In genomic region chr9:95937131-95937530, GRCh38 we compare ENCODE assay signal across 14 cellular contexts.
DNase-seq lines count a peak whose midpoint lies in the region; ATAC-seq, FAIRE-seq and TF ChIP-seq lines count a peak whose summit lies in the region.
"Had no signal": no experiment of that assay in that cellular context is flagged by ENCODE, and none has a peak within 500 bp of the region (broad histone marks: within the 10 kb centered on the region; RNA-seq: fewer than 3 reads in every experiment).

No MANE protein-coding gene starts in this region.

- no peak for TF ChIP-seq EP300 in HepG2 (IDR thresholded peaks at IDR 0.05; ENCODE audit: low read depth in 2 of 2, low read length in 2 of 2)
- TF ChIP-seq EP300 in HepG2 (CRISPR knock-in tag; IDR thresholded peaks at IDR 0.05; ENCODE audit: borderline replicate concordance), result no peak
- no peak for TF ChIP-seq EP300 in GM12878 (IDR thresholded peaks at IDR 0.05; ENCODE audit: borderline replicate concordance in 1 of 2, control insufficient read depth in 1 of 2, low read depth in 2 of 2, low read length in 2 of 2)

- H2AFZ ChIP-seq in HepG2 (ENCODE audit: low read length) (no peak overlapping the region), GM12878 (ENCODE audit: control insufficient read depth, low read depth, low read length) (no peak overlapping the region)

- CTCF ChIA-PET in HepG2 (lab: Yijun Ruan, JAX; ENCODE audit: low intra/inter-chr PET ratio, low total read pairs) (no interaction called here), GM12878 (lab: Yijun Ruan, JAX) (interaction anchor here (1.5 kb wide), 1 partner anchor 30 kb away, joined by 3 read pairs; no protein-coding TSS in a partner anchor)

- H3K27ac ChIP-seq in HepG2 (ENCODE audit: extremely low read length, insufficient read depth, low read length) (no peak overlapping the region), right lobe of liver (no peak overlapping the region), GM12878 (ENCODE audit: control insufficient read depth, insufficient read depth) (no peak overlapping the region)

- SMC1A ChIA-PET in GM12878 (lab: Charles Lee; ENCODE audit: uncharacterized antibody, unreplicated experiment), result no interaction called here

- H3K27me3 ChIP-seq in HepG2 (ENCODE audit: control insufficient read depth in 1 of 2, insufficient read depth in 2 of 2, low read length in 2 of 2) (no peaks in the 10 kb centered on the region), right lobe of liver (no peaks in the 10 kb centered on the region), GM12878 (replicated peaks in 1 of 2; ENCODE audit: control insufficient read depth in 2 of 2, insufficient read depth in 2 of 2, low read length in 1 of 2) (no peaks in the 10 kb centered on the region)

- intact Hi-C loops in HepG2 (cut with micrococcal nuclease; ENCODE audit: unreplicated experiment) (no loop called here), right lobe of liver (cut with DNase I) (no loop called here), GM12878 (cut with micrococcal nuclease; ENCODE audit: unreplicated experiment) (no loop called here)

- peaks cover 77% of the 10 kb centered on the region for H3K36me3 Mint-ChIP-seq in type B pancreatic cell

- peak overlapping the region; percentile 35 for H3K27ac Mint-ChIP-seq in type B pancreatic cell

- POLR2A ChIA-PET in HepG2 (lab: Yijun Ruan, JAX) (no interaction called here), GM12878 (lab: Charles Lee) (no interaction called here)

- TF ChIP-seq CTCF in HepG2 (CRISPR knock-in tag; IDR thresholded peaks at IDR 0.05) (no peak), right lobe of liver (IDR thresholded peaks at IDR 0.05) (no peak), GM12878 (IDR thresholded peaks at IDR 0.05 in 2 of 3, conservative IDR thresholded peaks at IDR 0.05 in 1 of 3; ENCODE audit: control insufficient read depth in 2 of 3, extremely low read depth in 1 of 3, insufficient read depth in 1 of 3, low read depth in 3 of 3, low read length in 3 of 3) (no peak), type B pancreatic cell (conservative IDR thresholded peaks at IDR 0.05) (no peak)

- no peak for TF ChIP-seq POLR2A in HepG2 (IDR thresholded peaks at IDR 0.05; ENCODE audit: insufficient read depth in 1 of 2, low read depth in 2 of 2, low read length in 2 of 2)
- no peak for TF ChIP-seq POLR2A in right lobe of liver (IDR thresholded peaks at IDR 0.05)
- TF ChIP-seq POLR2A in GM12878 (IDR thresholded peaks at IDR 0.05; ENCODE audit: low read depth, low read length), result no peak

- H3K4me1 ChIP-seq in HepG2 (ENCODE audit: insufficient read depth, low read length) (no peaks in the 10 kb centered on the region), right lobe of liver (no peaks in the 10 kb centered on the region), GM12878 (ENCODE audit: control insufficient read depth, insufficient read depth, low read length) (no peaks in the 10 kb centered on the region)
- H3K4me1 ChIP-seq: Caco-2 had no signal

- DNase-seq in HepG2 (ENCODE audit: low spot score) (no peak), right lobe of liver (no peak), NCI-H2171 (lab: John Stamatoyannopoulos, UW) (peak; percentile 21), GM12878 (ENCODE audit: low read depth, low spot score) (no peak), type B pancreatic cell (ENCODE audit: extremely low spot score, unreplicated experiment) (no peak), putamen (ENCODE audit: low spot score) (no peak), NCI-H1436 (lab: John Stamatoyannopoulos, UW) (no peak)
- DNase-seq: AML-193, Caco-2, MV-4-11, NCI-H187, NCI-H524, T-helper 1 cell had no signal

- H3K4me2 ChIP-seq in HepG2 (ENCODE audit: low read depth, low read length) (no peak overlapping the region), GM12878 (ENCODE audit: control insufficient read depth, insufficient read depth) (no peak overlapping the region)

- TF ChIP-seq RAD21 in HepG2 (CRISPR knock-in tag; IDR thresholded peaks at IDR 0.05) (no peak), GM12878 (IDR thresholded peaks at IDR 0.05; ENCODE audit: insufficient read depth, low read depth, low read length) (no peak)

- ATAC-seq in HepG2, result no peak
- ATAC-seq in right lobe of liver, result no peak
- no peak for ATAC-seq in GM12878
- no peak for ATAC-seq in HG02678 (IDR thresholded peaks at IDR 0.05; ENCODE audit: unreplicated experiment)

- 98% methylated on average over 3 of the region's 3 CpGs for WGBS in HepG2 (ENCODE audit: low lambda C conversion rate)
- WGBS in right lobe of liver (ENCODE audit: insufficient coverage, low coverage, low lambda C conversion rate, missing lambda C conversion rate), result 80% methylated on average over 3 of the region's 3 CpGs
- WGBS in GM12878 (ENCODE audit: insufficient coverage, insufficient replicate concordance, low lambda C conversion rate, missing lambda C conversion rate), result 100% methylated on average over 3 of the region's 3 CpGs

- H3K9ac ChIP-seq in HepG2 (ENCODE audit: insufficient read depth, low read depth, low read length) (no peak overlapping the region), GM12878 (ENCODE audit: control insufficient read depth, insufficient read depth, low read length) (no peak overlapping the region)

- H3K4me3 Mint-ChIP-seq in type B pancreatic cell, result no peak overlapping the region

- no peaks in the 10 kb centered on the region for H3K27me3 Mint-ChIP-seq in type B pancreatic cell

- BruUV-seq in HepG2 (replicated peaks; lab: Mats Ljungman, UMichigan) (no TSS peak), GM12878 (replicated peaks; lab: Mats Ljungman, UMichigan) (no TSS peak)

- in situ Hi-C loops in HepG2 (cut with HindIII; ENCODE audit: extremely low pct_ligation_motif_present, low pct_unique_long_range_greater_than_20kb), result no loop called here
- in situ Hi-C loops in GM12878 (cut with MboI), result no loop called here

- H3K9me3 ChIP-seq in HepG2 (ENCODE audit: low read length) (no peaks in the 10 kb centered on the region), right lobe of liver (no peaks in the 10 kb centered on the region), GM12878 (replicated peaks; ENCODE audit: control insufficient read depth, insufficient read depth, low read length) (peaks cover 3% of the 10 kb centered on the region)
- H3K9me3 ChIP-seq: Caco-2 had no signal

- H3K4me1 Mint-ChIP-seq in type B pancreatic cell (ENCODE audit: unreplicated experiment), result no peaks in the 10 kb centered on the region

- FAIRE-seq in HepG2 (lab: Jason Lieb, UNC), result no peak
- no peak for FAIRE-seq in GM12878 (lab: Jason Lieb, UNC)

- H3K9me3 Mint-ChIP-seq in type B pancreatic cell, result peaks cover 13% of the 10 kb centered on the region

- RAD21 ChIA-PET in GM12878 (lab: Charles Lee; ENCODE audit: unreplicated experiment), result no interaction called here

- H3K36me3 ChIP-seq in HepG2 (replicated peaks in 1 of 2; ENCODE audit: control insufficient read depth in 1 of 2, insufficient read depth in 2 of 2, low read length in 2 of 2) (peaks cover 6 to 44% of the 10 kb centered on the region in 2 experiments), right lobe of liver (peaks cover 0 to 17% (median 2%) of the 10 kb centered on the region in 4 donors), GM12878 (ENCODE audit: control insufficient read depth in 2 of 2, insufficient read depth in 2 of 2, low read length in 1 of 2) (peaks cover 0 to 5% of the 10 kb centered on the region in 2 experiments; a peak in 2 of 4 replicates)

- H4K20me1 ChIP-seq in HepG2 (ENCODE audit: insufficient read depth, low read length), result no peaks in the 10 kb centered on the region
- no peaks in the 10 kb centered on the region for H4K20me1 ChIP-seq in GM12878 (ENCODE audit: control insufficient read depth, insufficient read depth)

- no peak overlapping the region for H3K4me3 ChIP-seq in HepG2 (replicated peaks in 1 of 3; ENCODE audit: insufficient read depth in 1 of 3, low read depth in 2 of 3, low read length in 3 of 3)
- no peak overlapping the region for H3K4me3 ChIP-seq in right lobe of liver
- no peak overlapping the region for H3K4me3 ChIP-seq in GM12878

- H3K79me2 ChIP-seq in HepG2 (ENCODE audit: insufficient read depth, low read length) (peaks cover 4% of the 10 kb centered on the region), GM12878 (ENCODE audit: control insufficient read depth, insufficient read depth, low read length) (no peaks in the 10 kb centered on the region)

TF ChIP-seq in HepG2, 621 proteins besides CTCF, POLR2A, EP300 and RAD21:
- TF ChIP-seq MAFF (IDR thresholded peaks at IDR 0.05; ENCODE audit: low read depth, low read length) (0 out of 2 replicates have a peak, but pooled peaks have one; percentile 18), NFIC (IDR thresholded peaks at IDR 0.05; ENCODE audit: low read length) (no peak)
TF ChIP-seq in HepG2: peak in this region for 1.

TF ChIP-seq in GM12878, 131 proteins besides CTCF, POLR2A, EP300 and RAD21 (continues in another document):
- TF ChIP-seq FOXK2 (IDR thresholded peaks at IDR 0.05) (no peak), RUNX3 (IDR thresholded peaks at IDR 0.05; ENCODE audit: low read length) (peak; percentile 37; the same call in 1 of the 2 replicates), RCOR1 (conservative IDR thresholded peaks at IDR 0.05; ENCODE audit: low read depth, low read length) (no peak), FOXM1 (IDR thresholded peaks at IDR 0.05; ENCODE audit: low read depth, low read length) (no peak)
- TF ChIP-seq, protein P1, sequence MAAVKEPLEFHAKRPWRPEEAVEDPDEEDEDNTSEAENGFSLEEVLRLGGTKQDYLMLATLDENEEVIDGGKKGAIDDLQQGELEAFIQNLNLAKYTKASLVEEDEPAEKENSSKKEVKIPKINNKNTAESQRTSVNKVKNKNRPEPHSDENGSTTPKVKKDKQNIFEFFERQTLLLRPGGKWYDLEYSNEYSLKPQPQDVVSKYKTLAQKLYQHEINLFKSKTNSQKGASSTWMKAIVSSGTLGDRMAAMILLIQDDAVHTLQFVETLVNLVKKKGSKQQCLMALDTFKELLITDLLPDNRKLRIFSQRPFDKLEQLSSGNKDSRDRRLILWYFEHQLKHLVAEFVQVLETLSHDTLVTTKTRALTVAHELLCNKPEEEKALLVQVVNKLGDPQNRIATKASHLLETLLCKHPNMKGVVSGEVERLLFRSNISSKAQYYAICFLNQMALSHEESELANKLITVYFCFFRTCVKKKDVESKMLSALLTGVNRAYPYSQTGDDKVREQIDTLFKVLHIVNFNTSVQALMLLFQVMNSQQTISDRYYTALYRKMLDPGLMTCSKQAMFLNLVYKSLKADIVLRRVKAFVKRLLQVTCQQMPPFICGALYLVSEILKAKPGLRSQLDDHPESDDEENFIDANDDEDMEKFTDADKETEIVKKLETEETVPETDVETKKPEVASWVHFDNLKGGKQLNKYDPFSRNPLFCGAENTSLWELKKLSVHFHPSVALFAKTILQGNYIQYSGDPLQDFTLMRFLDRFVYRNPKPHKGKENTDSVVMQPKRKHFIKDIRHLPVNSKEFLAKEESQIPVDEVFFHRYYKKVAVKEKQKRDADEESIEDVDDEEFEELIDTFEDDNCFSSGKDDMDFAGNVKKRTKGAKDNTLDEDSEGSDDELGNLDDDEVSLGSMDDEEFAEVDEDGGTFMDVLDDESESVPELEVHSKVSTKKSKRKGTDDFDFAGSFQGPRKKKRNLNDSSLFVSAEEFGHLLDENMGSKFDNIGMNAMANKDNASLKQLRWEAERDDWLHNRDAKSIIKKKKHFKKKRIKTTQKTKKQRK (IDR thresholded peaks at IDR 0.05; ENCODE audit: low read depth, low read length), result no peak
